Comparison of ENCODE assay signal across 28 cellular contexts in genomic region chr6:50549460-50549859, GRCh38.
"Had no signal": no experiment of that assay in that cellular context is flagged by ENCODE, and none has a peak within 500 bp of the region (broad histone marks: within the 10 kb centered on the region; RNA-seq: fewer than 3 reads in every experiment).

No MANE protein-coding gene starts in this region.

- FAIRE-seq: colon, endometrium, endothelial cell of umbilical vein, frontal cortex had no signal

- H3K4me1 ChIP-seq: colonic mucosa, esophagus muscularis mucosa, esophagus squamous epithelium, foreskin keratinocyte, gastrocnemius medialis, gastroesophageal sphincter, heart left ventricle, heart right ventricle had no signal

- H3K27ac Mint-ChIP-seq: dendritic cell treated with granulocyte-macrophage colony-stimulating factor and Interleukin-4, amounts not matched to agents 40 ng/mL and 50 ng/mL, for 4 days; effector memory CD8-positive, alpha-beta T cell; endodermal cell had no signal

- H3K27me3 Mint-ChIP-seq: dendritic cell treated with granulocyte-macrophage colony-stimulating factor and Interleukin-4, amounts not matched to agents 40 ng/mL and 50 ng/mL, for 4 days; effector memory CD8-positive, alpha-beta T cell had no signal

- H3K9me3 Mint-ChIP-seq: dendritic cell treated with granulocyte-macrophage colony-stimulating factor and Interleukin-4, amounts not matched to agents 40 ng/mL and 50 ng/mL, for 4 days; endodermal cell had no signal

- H3K27ac ChIP-seq: colonic mucosa, coronary artery, dorsolateral prefrontal cortex, epithelial cell of prostate, esophagus muscularis mucosa, esophagus squamous epithelium, foreskin keratinocyte, gastrocnemius medialis, gastroesophageal sphincter, heart left ventricle, heart right ventricle had no signal

- ATAC-seq: effector memory CD8-positive, alpha-beta T cell; esophagus mucosa; foreskin keratinocyte; gastrocnemius medialis; gastroesophageal sphincter; heart left ventricle; heart right ventricle had no signal

- H3K36me3 ChIP-seq: colonic mucosa, esophagus muscularis mucosa, esophagus squamous epithelium, gastrocnemius medialis, gastroesophageal sphincter, heart left ventricle, heart right ventricle had no signal

- DNase-seq: colonic mucosa; cortex of kidney; dermis blood vessel endothelial cell; dorsolateral prefrontal cortex; effector CD4-positive, alpha-beta T cell; effector CD8-positive, alpha-beta T cell; effector memory CD4-positive, alpha-beta T cell; effector memory CD8-positive, alpha-beta T cell; endodermal cell; erythroblast; esophagus squamous epithelium; foreskin fibroblast; foreskin keratinocyte; foreskin melanocyte; gastrocnemius medialis; head of caudate nucleus; heart left ventricle; heart right ventricle had no signal

- H3K9me3 ChIP-seq: colonic mucosa, esophagus muscularis mucosa, esophagus squamous epithelium, gastrocnemius medialis, gastroesophageal sphincter, heart left ventricle had no signal

- H3K4me3 ChIP-seq: colonic mucosa, coronary artery, dorsolateral prefrontal cortex, esophagus muscularis mucosa, esophagus squamous epithelium, gastrocnemius medialis, gastroesophageal sphincter, heart left ventricle, heart right ventricle had no signal

- H3K4me3 Mint-ChIP-seq: dendritic cell treated with granulocyte-macrophage colony-stimulating factor and Interleukin-4, amounts not matched to agents 40 ng/mL and 50 ng/mL, for 4 days; effector memory CD8-positive, alpha-beta T cell; endodermal cell had no signal

- H3K27me3 ChIP-seq: colonic mucosa, esophagus muscularis mucosa, esophagus squamous epithelium, foreskin keratinocyte, gastrocnemius medialis, gastroesophageal sphincter, heart left ventricle, heart right ventricle had no signal
